Comparison of ENCODE assay signal across 8 cellular contexts in the genomic region with DNA sequence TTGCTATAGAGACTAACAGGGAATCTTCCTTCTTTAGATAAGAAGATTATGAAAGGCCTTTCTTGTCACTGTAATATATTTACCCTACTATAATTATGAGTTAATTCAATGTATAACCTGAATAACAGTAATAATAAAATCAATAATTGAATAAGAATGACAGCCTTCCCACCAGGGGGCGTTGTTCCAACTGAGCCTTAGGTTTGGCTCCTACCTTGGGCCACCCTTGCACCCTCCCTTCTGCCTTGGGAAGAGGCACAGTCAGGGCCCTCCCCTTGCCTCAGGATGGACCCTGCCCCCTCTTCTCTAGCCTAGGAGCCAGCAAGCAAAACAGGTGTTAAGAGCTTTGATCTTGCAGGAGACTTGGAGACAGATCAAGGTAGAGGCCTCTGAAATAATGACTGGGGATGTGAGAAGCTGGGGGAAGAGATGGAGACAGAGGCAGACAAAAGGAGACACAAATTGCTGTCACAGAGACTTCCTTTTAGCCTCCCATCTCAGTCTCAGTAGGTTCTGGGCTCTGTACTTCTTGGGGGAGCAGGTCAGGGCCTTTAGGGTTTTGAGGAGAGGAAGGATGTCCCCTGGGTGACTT. TPM values are rescaled to one million over a fixed set of nuclear protein-coding genes. Genes with fewer than 3 reads are reported as not detected.
A peak's percentile ranks its signal among the peaks of the same experiment; 100 is the strongest.
DNase-seq lines count a peak whose midpoint lies in the region; ATAC-seq, FAIRE-seq and TF ChIP-seq lines count a peak whose summit lies in the region.

No MANE protein-coding gene starts in this region.

- H3K36me3 ChIP-seq in stomach, result no peaks in the 10 kb centered on the region

- no peaks in the 10 kb centered on the region for H3K4me1 ChIP-seq in stomach

- H3K9me3 Mint-ChIP-seq in activated CD4-positive, alpha-beta T cell treated with anti-CD3 and anti-CD28 coated beads, Interleukin-2, amount 10 ng/mL, durations not matched to agents 24 days and 14 days, result no peaks in the 10 kb centered on the region

- no peak for TF ChIP-seq EP300 in stomach (IDR thresholded peaks at IDR 0.05)

- H3K4me3 Mint-ChIP-seq in activated CD4-positive, alpha-beta T cell treated with anti-CD3 and anti-CD28 coated beads, Interleukin-2, amount 10 ng/mL, durations not matched to agents 24 days and 14 days, result no peak overlapping the region

- TF ChIP-seq CTCF in 22Rv1 (IDR thresholded peaks at IDR 0.05), result peak; percentile 91
- peak; percentile 56 for TF ChIP-seq CTCF in GM13977 (IDR thresholded peaks at IDR 0.05; ENCODE audit: extremely low read depth, insufficient read depth, missing control alignments)
- peak; percentile 59 for TF ChIP-seq CTCF in fibroblast of villous mesenchyme (IDR thresholded peaks at IDR 0.05; ENCODE audit: insufficient read depth, low read depth, low read length)
- TF ChIP-seq CTCF in stomach (IDR thresholded peaks at IDR 0.05), result peak in 3 of 7 experiments; percentile 20 to 37 (median 31)

- FAIRE-seq in GM12891 (lab: Jason Lieb, UNC), result no peak

- no peak overlapping the region for H3K27ac Mint-ChIP-seq in activated CD4-positive, alpha-beta T cell treated with anti-CD3 and anti-CD28 coated beads, Interleukin-2, amount 10 ng/mL, durations not matched to agents 24 days and 14 days

- H3K27me3 ChIP-seq in stomach, result peaks cover 0 to 85% (median 12%) of the 10 kb centered on the region in 3 donors

- ATAC-seq in GM18498 (IDR thresholded peaks at IDR 0.05; ENCODE audit: unreplicated experiment), result no peak

- H3K27ac ChIP-seq in 22Rv1 (no peak overlapping the region), stomach (no peak overlapping the region)

- H3K4me3 ChIP-seq in fibroblast of villous mesenchyme (ENCODE audit: low read depth, low read length) (no peak overlapping the region), stomach (no peak overlapping the region)

- WGBS in stomach, 5 donors, result 0 to 10% (median 3%) methylated on average over 1 of the region's 1 CpG

- H3K27me3 Mint-ChIP-seq in activated CD4-positive, alpha-beta T cell treated with anti-CD3 and anti-CD28 coated beads, Interleukin-2, amount 10 ng/mL, durations not matched to agents 24 days and 14 days, result peaks cover 16% of the 10 kb centered on the region

- in situ Hi-C loops in GM13977 (cut with MboI; ENCODE audit: low pct_unique_long_range_greater_than_20kb, low sequenced_read_pairs, unreplicated experiment), result no loop called here

- no peaks in the 10 kb centered on the region for H3K9me3 ChIP-seq in stomach

- DNase-seq in GM13977 (ENCODE audit: low spot score) (peak; percentile 17), fibroblast of villous mesenchyme (ENCODE audit: low read depth) (peak; percentile 19), stomach (peak; percentile 26), GM12891 (ENCODE audit: insufficient read length, low spot score) (no peak), HPDE6-E6E7 (ENCODE audit: extremely low spot score) (no peak)
- peak; percentile 62 for DNase-seq in activated CD4-positive, alpha-beta T cell treated with anti-CD3 and anti-CD28 coated beads, Interleukin-2, amount 10 ng/mL, durations not matched to agents 24 days and 14 days

- H3K4me1 Mint-ChIP-seq in activated CD4-positive, alpha-beta T cell treated with anti-CD3 and anti-CD28 coated beads, Interleukin-2, amount 10 ng/mL, durations not matched to agents 24 days and 14 days, result no peaks in the 10 kb centered on the region

- TF ChIP-seq POLR2A in stomach (IDR thresholded peaks at IDR 0.05), result no peak
- no peak for TF ChIP-seq POLR2A in GM12891 (IDR thresholded peaks at IDR 0.05; ENCODE audit: low read depth, low read length)

- intact Hi-C loops in activated CD4-positive, alpha-beta T cell treated with anti-CD3 and anti-CD28 coated beads, Interleukin-2, amount 10 ng/mL, durations not matched to agents 24 days and 14 days (cut with micrococcal nuclease), result no loop called here
- intact Hi-C loops in stomach (cut with DNase I; ENCODE audit: low total_unique reads), result no loop called here

- H3K36me3 Mint-ChIP-seq in activated CD4-positive, alpha-beta T cell treated with anti-CD3 and anti-CD28 coated beads, Interleukin-2, amount 10 ng/mL, durations not matched to agents 24 days and 14 days (ENCODE audit: low read depth), result no peaks in the 10 kb centered on the region

TF ChIP-seq in GM12891, 5 proteins besides CTCF, POLR2A, EP300 and RAD21:
- TF ChIP-seq PAX5 (IDR thresholded peaks at IDR 0.05; ENCODE audit: insufficient read depth, low read length, severe bottlenecking) (no peak), SPI1 (IDR thresholded peaks at IDR 0.05; ENCODE audit: low read depth, low read length) (no peak), TAF1 (IDR thresholded peaks at IDR 0.05; ENCODE audit: low read depth, low read length) (no peak), POU2F2 (IDR thresholded peaks at IDR 0.05; ENCODE audit: low read depth, low read length) (no peak), POLR2AphosphoS5 (IDR thresholded peaks at IDR 0.05; ENCODE audit: low read depth, low read length) (no peak)

RNA-seq across cellular contexts. Expression of a gene that starts 40.1 kb away (rescaled TPM):
- not detected in 2 replicates for total RNA-seq in activated CD4-positive, alpha-beta T cell treated with anti-CD3 and anti-CD28 coated beads, Interleukin-2, amount 10 ng/mL, durations not matched to agents 24 days and 14 days
- total RNA-seq in fibroblast of villous mesenchyme, result not detected in 2 replicates
- total RNA-seq in stomach, result not detected
- polyA plus RNA-seq in stomach, result not detected
- not detected for polyA plus RNA-seq in GM12891 (2012; ENCODE audit: low read depth, missing spikeins)

Comparison
In these comparisons a context has a peak if more than half of its experiments do, and no peak if none do; other contexts are left out.
1. DNase-seq: peak in GM13977 (single experiment), activated CD4-positive, alpha-beta T cell treated with anti-CD3 and anti-CD28 coated beads, Interleukin-2, amount 10 ng/mL, durations not matched to agents 24 days and 14 days (single experiment), fibroblast of villous mesenchyme (single experiment) and stomach (single experiment); none in GM12891 (single experiment) and HPDE6-E6E7 (single experiment).